In genomic region chr21:35360870-35361570, GRCh38 we compare ENCODE assay signal across 1 cellular context.
TF ChIP-seq lines count a peak whose summit lies in the region.

No MANE protein-coding gene starts in this region.

TF ChIP-seq in K562, 482 proteins besides CTCF, POLR2A, EP300 and RAD21 (continued from another document):
- TF ChIP-seq ZBTB40 (IDR thresholded peaks at IDR 0.05) (peak; percentile 84), ZBTB40 (CRISPR knock-in tag; IDR thresholded peaks at IDR 0.05) (0 out of 2 replicates have a peak, but pooled peaks have one; percentile 63)
